Comparison of ENCODE assay signal across 1 cellular context in genomic region chr16:2603165-2604015, GRCh38.
TF ChIP-seq lines count a peak whose summit lies in the region.

No MANE protein-coding gene starts in this region.

TF ChIP-seq in HepG2, 621 proteins besides CTCF, POLR2A, EP300 and RAD21 (continued from another document and continues in another):
- 0 out of 2 replicates have a peak, but pooled peaks have one; percentile 24 for TF ChIP-seq DZIP1 (CRISPR knock-in tag; IDR thresholded peaks at IDR 0.05)
- TF ChIP-seq ZNF562 (CRISPR knock-in tag; IDR thresholded peaks at IDR 0.05; ENCODE audit: borderline replicate concordance) = no peak
- TF ChIP-seq ZNF567 (CRISPR knock-in tag; IDR thresholded peaks at IDR 0.05; ENCODE audit: borderline replicate concordance) = peak; percentile 79; the same call in 1 of the 2 replicates
- peak; percentile 90; the same call in 1 of the 2 replicates for TF ChIP-seq ZNF431 (CRISPR knock-in tag; IDR thresholded peaks at IDR 0.05; ENCODE audit: borderline replicate concordance, low read depth)
- TF ChIP-seq CHD4 (IDR thresholded peaks at IDR 0.05; ENCODE audit: borderline replicate concordance, low read length) = no peak
- TF ChIP-seq SKIL (CRISPR knock-in tag; IDR thresholded peaks at IDR 0.05; ENCODE audit: borderline replicate concordance) = 0 out of 2 replicates have a peak, but pooled peaks have one; percentile 23
- TF ChIP-seq ZNF709 (CRISPR knock-in tag; IDR thresholded peaks at IDR 0.05) = 0 out of 2 replicates have a peak, but pooled peaks have one; percentile 51
- TF ChIP-seq MAFF (IDR thresholded peaks at IDR 0.05; ENCODE audit: low read depth, low read length) = no peak
- TF ChIP-seq ZNF121 (CRISPR knock-in tag; IDR thresholded peaks at IDR 0.05) = 0 out of 2 replicates have a peak, but pooled peaks have one; percentile 32
- peak; percentile 62 for TF ChIP-seq ARID5B (CRISPR knock-in tag; IDR thresholded peaks at IDR 0.05)
- peak; percentile 87 for TF ChIP-seq RBFOX2 (IDR thresholded peaks at IDR 0.05; ENCODE audit: low read depth, low read length)
- peak; percentile 96 for TF ChIP-seq ZFP36L1 (CRISPR knock-in tag; IDR thresholded peaks at IDR 0.05)
- TF ChIP-seq RXRA (CRISPR knock-in tag; IDR thresholded peaks at IDR 0.05) = peak; percentile 86
- no peak for TF ChIP-seq ZNF382 (CRISPR knock-in tag; IDR thresholded peaks at IDR 0.05; ENCODE audit: borderline replicate concordance)
- 0 out of 2 replicates have a peak, but pooled peaks have one; percentile 62 for TF ChIP-seq SRF (IDR thresholded peaks at IDR 0.05; ENCODE audit: low read depth, low read length)
- TF ChIP-seq ATF4 (CRISPR knock-in tag; IDR thresholded peaks at IDR 0.05) = peak in 1 of 2 experiments; percentile 85; a peak in 2 of 4 replicates
- no peak for TF ChIP-seq SYNCRIP (IDR thresholded peaks at IDR 0.05; ENCODE audit: insufficient read depth, low read depth, low read length)
- peak; percentile 98 for TF ChIP-seq TARDBP (CRISPR knock-in tag; IDR thresholded peaks at IDR 0.05)
- TF ChIP-seq ZNF543 (CRISPR knock-in tag; IDR thresholded peaks at IDR 0.05) = peak; percentile 94
- peak; percentile 65 for TF ChIP-seq ZNF777 (CRISPR knock-in tag; IDR thresholded peaks at IDR 0.05)
- no peak for TF ChIP-seq ZNF557 (CRISPR knock-in tag; IDR thresholded peaks at IDR 0.05)
- TF ChIP-seq ZFP37 (CRISPR knock-in tag; IDR thresholded peaks at IDR 0.05; ENCODE audit: borderline replicate concordance) = peak; percentile 75
- TF ChIP-seq ZFP36 (IDR thresholded peaks at IDR 0.05; ENCODE audit: borderline replicate concordance, low read depth, low read length, partially characterized antibody) = no peak
- TF ChIP-seq ZBTB3 (CRISPR knock-in tag; IDR thresholded peaks at IDR 0.05; ENCODE audit: borderline replicate concordance, low read depth) = peak; percentile 53; the same call in 1 of the 2 replicates
- 0 out of 2 replicates have a peak, but pooled peaks have one; percentile 13 for TF ChIP-seq NR3C1 (CRISPR knock-in tag; IDR thresholded peaks at IDR 0.05)
- no peak for TF ChIP-seq ZNF570 (CRISPR knock-in tag; IDR thresholded peaks at IDR 0.05; ENCODE audit: borderline replicate concordance)
- peak; percentile 76; the same call in 1 of the 2 replicates for TF ChIP-seq HNRNPUL1 (IDR thresholded peaks at IDR 0.05; ENCODE audit: low read depth, low read length)
- TF ChIP-seq CEBPB (IDR thresholded peaks at IDR 0.05; ENCODE audit: borderline replicate concordance, low read depth, low read length) = no peak
- TF ChIP-seq GPN1 (CRISPR knock-in tag; IDR thresholded peaks at IDR 0.05; ENCODE audit: borderline replicate concordance) = peak; percentile 22; the same call in 1 of the 2 replicates
- no peak for TF ChIP-seq ZNF17 (CRISPR knock-in tag; IDR thresholded peaks at IDR 0.05)
- no peak for TF ChIP-seq CSRNP2 (CRISPR knock-in tag; conservative IDR thresholded peaks at IDR 0.05; ENCODE audit: low read depth)
- no peak for TF ChIP-seq RBAK (CRISPR knock-in tag; IDR thresholded peaks at IDR 0.05)
- TF ChIP-seq TOPORS (CRISPR knock-in tag; IDR thresholded peaks at IDR 0.05) = peak; percentile 87
- no peak for TF ChIP-seq RARG (CRISPR knock-in tag; IDR thresholded peaks at IDR 0.05; ENCODE audit: low read depth)
- TF ChIP-seq ZSCAN29 (CRISPR knock-in tag; conservative IDR thresholded peaks at IDR 0.05) = 0 out of 2 replicates have a peak, but pooled peaks have one; percentile 53
- peak; percentile 66 for TF ChIP-seq TP53 (CRISPR knock-in tag; conservative IDR thresholded peaks at IDR 0.05)
- TF ChIP-seq PHF20 (CRISPR knock-in tag; IDR thresholded peaks at IDR 0.05) = peak; percentile 98
- peak; percentile 28; the same call in 1 of the 2 replicates for TF ChIP-seq ELF3 (CRISPR knock-in tag; IDR thresholded peaks at IDR 0.05)
- TF ChIP-seq TCF7L2 (IDR thresholded peaks at IDR 0.05; ENCODE audit: low read depth, low read length) = no peak
- TF ChIP-seq ZNF496 (CRISPR knock-in tag; IDR thresholded peaks at IDR 0.05; ENCODE audit: insufficient replicate concordance) = no peak
- TF ChIP-seq CEBPG (CRISPR knock-in tag; IDR thresholded peaks at IDR 0.05) = peak; percentile 52
- TF ChIP-seq NCOR1 (IDR thresholded peaks at IDR 0.05; ENCODE audit: borderline replicate concordance, low read length) = peak; percentile 43; the same call in 1 of the 2 replicates
- no peak for TF ChIP-seq CHD2 (IDR thresholded peaks at IDR 0.05; ENCODE audit: low read depth, low read length)
- 0 out of 2 replicates have a peak, but pooled peaks have one; percentile 59 for TF ChIP-seq ZNF280B (CRISPR knock-in tag; IDR thresholded peaks at IDR 0.05; ENCODE audit: borderline replicate concordance)
- TF ChIP-seq RORA (CRISPR knock-in tag; IDR thresholded peaks at IDR 0.05) = no peak
- peak; percentile 97 for TF ChIP-seq ZNF788 (CRISPR knock-in tag; IDR thresholded peaks at IDR 0.05; ENCODE audit: borderline replicate concordance)
- peak; percentile 82 for TF ChIP-seq MIXL1 (CRISPR knock-in tag; IDR thresholded peaks at IDR 0.05)
- TF ChIP-seq GMEB1 (CRISPR knock-in tag; IDR thresholded peaks at IDR 0.05; ENCODE audit: borderline replicate concordance) = peak; percentile 82
- TF ChIP-seq MZF1 (CRISPR knock-in tag; IDR thresholded peaks at IDR 0.05; ENCODE audit: borderline replicate concordance) = peak; percentile 48; the same call in 1 of the 2 replicates
- TF ChIP-seq ZBTB10 (CRISPR knock-in tag; IDR thresholded peaks at IDR 0.05; ENCODE audit: borderline replicate concordance) = peak; percentile 96
- TF ChIP-seq ZNF549 (CRISPR knock-in tag; IDR thresholded peaks at IDR 0.05) = no peak
